ENCODE assay signal across 18 cellular contexts in the genomic region with DNA sequence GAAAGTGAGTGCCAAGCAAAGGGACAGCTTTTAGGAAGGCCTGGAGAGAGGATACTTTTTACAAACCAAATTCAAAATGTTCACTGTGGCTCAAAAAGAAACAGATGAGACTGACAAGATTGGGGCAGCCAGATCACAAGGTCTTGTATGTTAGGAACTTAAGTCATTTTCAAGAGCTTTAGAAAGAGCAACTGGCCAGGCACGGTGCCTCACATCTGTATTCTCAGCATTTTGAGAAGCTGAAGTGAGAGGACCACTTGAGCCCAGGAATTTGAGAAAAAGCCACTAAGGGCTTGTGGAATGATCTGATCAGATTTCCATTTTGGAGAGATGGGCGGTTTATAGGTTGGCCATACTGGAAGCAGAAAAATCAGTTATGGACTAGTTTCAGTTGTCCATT. TPM values are rescaled to one million over a fixed set of nuclear protein-coding genes. Genes with fewer than 3 reads are reported as not detected.
A peak's percentile ranks its signal among the peaks of the same experiment; 100 is the strongest.
DNase-seq lines count a peak whose midpoint lies in the region; ATAC-seq and TF ChIP-seq lines count a peak whose summit lies in the region.
"Had no signal": no experiment of that assay in that cellular context is flagged by ENCODE, and none has a peak within 500 bp of the region (broad histone marks: within the 10 kb centered on the region; RNA-seq: fewer than 3 reads in every experiment).

No MANE protein-coding gene starts in this region.

- H3K4me1 ChIP-seq in lower lobe of right lung (peaks cover 56% of the 10 kb centered on the region), thyroid gland (peaks cover 76 to 86% of the 10 kb centered on the region in 2 donors)

- no peaks in the 10 kb centered on the region for H3K36me3 ChIP-seq in lower lobe of right lung
- H3K36me3 ChIP-seq in thyroid gland, result no peaks in the 10 kb centered on the region
- H3K36me3 ChIP-seq: thoracic aorta had no signal

- H3K9me3 ChIP-seq in lower lobe of right lung (no peaks in the 10 kb centered on the region), thyroid gland (no peaks in the 10 kb centered on the region)
- H3K9me3 ChIP-seq: thoracic aorta had no signal

- H3K27me3 ChIP-seq in lower lobe of right lung (ENCODE audit: low read depth) (no peaks in the 10 kb centered on the region), thyroid gland (no peaks in the 10 kb centered on the region)

- H3K9me3 Mint-ChIP-seq in activated CD8-positive, alpha-beta memory T cell treated with anti-CD3 and anti-CD28 coated beads, Interleukin-2, amount 10 ng/mL, durations not matched to agents 7 days and 5 days (ENCODE audit: low read depth), result no peaks in the 10 kb centered on the region
- no peaks in the 10 kb centered on the region for H3K9me3 Mint-ChIP-seq in dendritic cell treated with granulocyte-macrophage colony-stimulating factor and Interleukin-4, amounts not matched to agents 40 ng/mL and 50 ng/mL, for 4 days
- H3K9me3 Mint-ChIP-seq: activated naive CD8-positive, alpha-beta T cell treated with anti-CD3 and anti-CD28 coated beads for 36 hours; activated T-cell treated with anti-CD3 and anti-CD28 coated beads, Interleukin-2, amount 50 U/mL, for 4 hours; natural killer cell had no signal

- H3K27me3 Mint-ChIP-seq in activated CD8-positive, alpha-beta memory T cell treated with anti-CD3 and anti-CD28 coated beads, Interleukin-2, amount 10 ng/mL, durations not matched to agents 7 days and 5 days, result no peaks in the 10 kb centered on the region
- H3K27me3 Mint-ChIP-seq in dendritic cell treated with granulocyte-macrophage colony-stimulating factor and Interleukin-4, amounts not matched to agents 40 ng/mL and 50 ng/mL, for 4 days, result no peaks in the 10 kb centered on the region
- H3K27me3 Mint-ChIP-seq: activated naive CD8-positive, alpha-beta T cell treated with anti-CD3 and anti-CD28 coated beads for 36 hours had no signal

- H3K27ac ChIP-seq in lower lobe of right lung (no peak overlapping the region), thyroid gland (peak overlapping the region; percentile 70 to 82 (median 77))
- H3K27ac ChIP-seq: C4-2B, thoracic aorta had no signal

- intact Hi-C loops in dendritic cell treated with granulocyte-macrophage colony-stimulating factor and Interleukin-4, amounts not matched to agents 40 ng/mL and 50 ng/mL, for 4 days (cut with micrococcal nuclease), result no loop called here
- intact Hi-C loops in lower lobe of right lung (cut with DNase I) (no loop called here), thyroid gland (cut with DNase I) (no loop called here)

- no peak overlapping the region for H3K4me3 Mint-ChIP-seq in activated CD8-positive, alpha-beta memory T cell treated with anti-CD3 and anti-CD28 coated beads, Interleukin-2, amount 10 ng/mL, durations not matched to agents 7 days and 5 days
- no peak overlapping the region for H3K4me3 Mint-ChIP-seq in dendritic cell treated with granulocyte-macrophage colony-stimulating factor and Interleukin-4, amounts not matched to agents 40 ng/mL and 50 ng/mL, for 4 days
- H3K4me3 Mint-ChIP-seq: activated naive CD8-positive, alpha-beta T cell treated with anti-CD3 and anti-CD28 coated beads for 36 hours; activated T-cell treated with anti-CD3 and anti-CD28 coated beads, Interleukin-2, amount 50 U/mL, for 4 hours; natural killer cell had no signal

- TF ChIP-seq CTCF in lower lobe of right lung (IDR thresholded peaks at IDR 0.05) (no peak), thyroid gland (IDR thresholded peaks at IDR 0.05) (no peak)

- H3K36me3 Mint-ChIP-seq in activated CD8-positive, alpha-beta memory T cell treated with anti-CD3 and anti-CD28 coated beads, Interleukin-2, amount 10 ng/mL, durations not matched to agents 7 days and 5 days, result peaks cover 10% of the 10 kb centered on the region
- H3K36me3 Mint-ChIP-seq in dendritic cell treated with granulocyte-macrophage colony-stimulating factor and Interleukin-4, amounts not matched to agents 40 ng/mL and 50 ng/mL, for 4 days (ENCODE audit: low read depth), result peaks cover 24% of the 10 kb centered on the region
- H3K36me3 Mint-ChIP-seq: activated naive CD8-positive, alpha-beta T cell treated with anti-CD3 and anti-CD28 coated beads for 36 hours; natural killer cell had no signal

- peaks cover 11% of the 10 kb centered on the region for H3K4me1 Mint-ChIP-seq in activated CD8-positive, alpha-beta memory T cell treated with anti-CD3 and anti-CD28 coated beads, Interleukin-2, amount 10 ng/mL, durations not matched to agents 7 days and 5 days
- peaks cover 22% of the 10 kb centered on the region for H3K4me1 Mint-ChIP-seq in dendritic cell treated with granulocyte-macrophage colony-stimulating factor and Interleukin-4, amounts not matched to agents 40 ng/mL and 50 ng/mL, for 4 days (ENCODE audit: low read depth)

- H3K4me3 ChIP-seq in lower lobe of right lung (no peak overlapping the region), thyroid gland (replicated peaks in 1 of 3) (no peak overlapping the region)
- H3K4me3 ChIP-seq: thoracic aorta had no signal

- no peak for ATAC-seq in activated CD8-positive, alpha-beta memory T cell treated with anti-CD3 and anti-CD28 coated beads, Interleukin-2, amount 10 ng/mL, durations not matched to agents 7 days and 5 days
- peak; percentile 26 to 42 for ATAC-seq in lower lobe of right lung
- no peak for ATAC-seq in HG03045 (IDR thresholded peaks at IDR 0.05; ENCODE audit: unreplicated experiment)
- no peak for ATAC-seq in HG03460 (IDR thresholded peaks at IDR 0.05; ENCODE audit: unreplicated experiment)
- ATAC-seq: activated T-cell treated with anti-CD3 and anti-CD28 coated beads, Interleukin-2, amount 50 U/mL, for 4 hours; natural killer cell had no signal

- WGBS in thyroid gland, 2 donors, result 28 to 45% methylated on average over 2 of the region's 2 CpGs

- no peak overlapping the region for H3K27ac Mint-ChIP-seq in activated CD8-positive, alpha-beta memory T cell treated with anti-CD3 and anti-CD28 coated beads, Interleukin-2, amount 10 ng/mL, durations not matched to agents 7 days and 5 days
- peak overlapping the region; percentile 42 for H3K27ac Mint-ChIP-seq in dendritic cell treated with granulocyte-macrophage colony-stimulating factor and Interleukin-4, amounts not matched to agents 40 ng/mL and 50 ng/mL, for 4 days
- H3K27ac Mint-ChIP-seq: activated naive CD8-positive, alpha-beta T cell treated with anti-CD3 and anti-CD28 coated beads for 36 hours had no signal

- TF ChIP-seq POLR2A in thyroid gland (IDR thresholded peaks at IDR 0.05), result no peak

- CTCF ChIA-PET in activated CD8-positive, alpha-beta memory T cell treated with anti-CD3 and anti-CD28 coated beads, Interleukin-2, amount 10 ng/mL, durations not matched to agents 7 days and 5 days (lab: Charles Lee), result no interaction called here

- DNase-seq in activated CD8-positive, alpha-beta memory T cell treated with anti-CD3 and anti-CD28 coated beads, Interleukin-2, amount 10 ng/mL, durations not matched to agents 7 days and 5 days, result peak; percentile 33
- no peak for DNase-seq in activated CD8-positive, alpha-beta memory T cell treated with anti-CD3 and anti-CD28 coated beads, Interleukin-2, amount 50 U/mL, for 4 hours
- DNase-seq in lower lobe of right lung (no peak), thyroid gland (peak; percentile 82 to 84)
- DNase-seq in effector CD4-positive, alpha-beta T cell, result no peak
- DNase-seq: activated naive CD8-positive, alpha-beta T cell treated with anti-CD3 and anti-CD28 coated beads for 36 hours; activated T-cell treated with anti-CD3 and anti-CD28 coated beads, Interleukin-2, amount 50 U/mL, for 4 hours; cortex of kidney; DND-41; natural killer cell; NCI-H510A; Right ventricle myocardium superior; stimulated activated CD4-positive, alpha-beta T cell treated with anti-CD3 and anti-CD28 coated beads, Interleukin-12 subunit alpha, Interleukin-12 subunit beta, amount 100 ng/mL, for 4 hours had no signal

RNA-seq across cellular contexts. Expression of a gene that starts 17.2 kb away (rescaled TPM):
- total RNA-seq in activated CD8-positive, alpha-beta memory T cell treated with anti-CD3 and anti-CD28 coated beads, Interleukin-2, amount 10 ng/mL, durations not matched to agents 7 days and 5 days, result 10 to 100 TPM; 49.0 to 53.8 TPM
- 108 TPM for total RNA-seq in lower lobe of right lung
- 100 to 1,000 TPM; 117 to 240 (median 154) TPM for total RNA-seq in thyroid gland

RNA-seq across cellular contexts. Expression of a gene that starts 49.9 kb away (rescaled TPM):
- total RNA-seq in activated CD8-positive, alpha-beta memory T cell treated with anti-CD3 and anti-CD28 coated beads, Interleukin-2, amount 10 ng/mL, durations not matched to agents 7 days and 5 days, result 100 to 1,000 TPM; 143 to 248 TPM
- total RNA-seq in lower lobe of right lung (24.0 TPM), thyroid gland (10 to 100 TPM; 28.5 to 50.9 (median 38.5) TPM)

Comparison
In these comparisons a context has a peak if more than half of its experiments do, and no peak if none do; other contexts are left out.
1. DNase-seq: peak in activated CD8-positive, alpha-beta memory T cell treated with anti-CD3 and anti-CD28 coated beads, Interleukin-2, amount 10 ng/mL, durations not matched to agents 7 days and 5 days (single experiment) and thyroid gland (2 of 2); none in activated CD8-positive, alpha-beta memory T cell treated with anti-CD3 and anti-CD28 coated beads, Interleukin-2, amount 50 U/mL, for 4 hours (single experiment), lower lobe of right lung (single experiment) and effector CD4-positive, alpha-beta T cell (single experiment).
2. ATAC-seq: peak in lower lobe of right lung (2 of 2); none in activated CD8-positive, alpha-beta memory T cell treated with anti-CD3 and anti-CD28 coated beads, Interleukin-2, amount 10 ng/mL, durations not matched to agents 7 days and 5 days (single experiment), HG03045 (single experiment) and HG03460 (single experiment).